ENCODE assay signal across 11 cellular contexts in the genomic region with DNA sequence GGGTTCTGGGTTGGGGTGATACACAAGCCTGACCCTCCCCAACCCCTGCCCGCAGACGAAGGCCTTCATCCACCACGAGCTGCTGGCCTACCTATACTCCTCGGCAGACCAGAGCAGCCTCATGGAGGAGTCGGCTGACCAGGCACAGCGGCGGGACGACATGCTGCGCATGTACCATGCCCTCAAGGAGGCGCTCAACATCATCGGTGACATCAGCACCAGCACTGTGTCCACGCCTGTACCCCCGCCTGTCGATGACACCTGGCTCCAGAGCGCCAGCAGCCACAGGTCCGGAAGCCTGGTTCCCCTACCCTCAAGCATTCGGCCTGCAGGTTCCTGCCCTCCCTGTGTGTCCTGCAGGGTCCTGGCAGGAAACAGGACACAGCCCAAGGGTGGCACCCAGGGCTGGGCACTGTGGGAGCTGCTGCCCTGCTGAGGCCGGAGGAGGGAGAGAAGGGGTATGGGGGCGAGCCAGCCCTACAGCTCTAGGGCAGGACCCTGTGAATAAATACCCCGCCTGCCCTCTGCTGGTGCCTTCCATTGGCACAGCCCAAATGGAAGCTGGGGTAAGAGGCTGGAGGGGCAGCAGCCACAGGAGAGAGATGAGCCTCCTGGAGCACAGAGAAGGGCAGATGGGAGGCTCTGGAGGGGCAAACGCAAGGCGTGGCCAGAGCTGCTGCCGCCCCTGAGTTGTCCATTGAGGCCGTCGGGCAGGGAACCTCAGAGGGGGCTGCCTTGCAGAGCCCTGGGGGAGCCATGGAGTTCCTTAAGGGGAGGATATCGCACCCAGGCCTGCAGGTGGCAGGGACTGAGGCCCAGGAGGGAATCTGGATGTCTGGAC. TPM values are rescaled to one million over a fixed set of nuclear protein-coding genes. Genes with fewer than 3 reads are reported as not detected.
DNase-seq lines count a peak whose midpoint lies in the region; ATAC-seq and TF ChIP-seq lines count a peak whose summit lies in the region.
"Had no signal": no experiment of that assay in that cellular context is flagged by ENCODE, and none has a peak within 500 bp of the region (broad histone marks: within the 10 kb centered on the region; RNA-seq: fewer than 3 reads in every experiment).

No MANE protein-coding gene starts in this region.

- H3K27me3 Mint-ChIP-seq in activated T-helper 17 cell treated with anti-CD3 and anti-CD28 coated beads, Interleukin-2, amount 50 U/mL, for 72 hours, result no peaks in the 10 kb centered on the region
- no peaks in the 10 kb centered on the region for H3K27me3 Mint-ChIP-seq in memory B cell
- H3K27me3 Mint-ChIP-seq in activated CD4-positive, alpha-beta memory T cell treated with anti-CD3 and anti-CD28 coated beads for 36 hours, result no peaks in the 10 kb centered on the region

- no peaks in the 10 kb centered on the region for H3K9me3 Mint-ChIP-seq in activated T-helper 17 cell treated with anti-CD3 and anti-CD28 coated beads, Interleukin-2, amount 50 U/mL, for 72 hours
- H3K9me3 Mint-ChIP-seq in memory B cell, result no peaks in the 10 kb centered on the region
- H3K9me3 Mint-ChIP-seq in activated CD4-positive, alpha-beta memory T cell treated with anti-CD3 and anti-CD28 coated beads for 36 hours, result no peaks in the 10 kb centered on the region

- H3K4me3 ChIP-seq in DND-41 (ENCODE audit: low read depth in 1 of 2, low read length in 2 of 2) (no peak overlapping the region), HEK293 (ENCODE audit: low read depth, low read length) (no peak overlapping the region), tibial nerve (no peak overlapping the region)
- H3K4me3 ChIP-seq: dorsolateral prefrontal cortex had no signal

- no peak overlapping the region for H3K4me2 ChIP-seq in DND-41 (ENCODE audit: insufficient read depth, low read length)

- peaks cover 18% of the 10 kb centered on the region for H4K20me1 ChIP-seq in DND-41 (ENCODE audit: insufficient read depth, low read length)

- no peak overlapping the region for H3K27ac ChIP-seq in DND-41 (ENCODE audit: low read length)
- no peak overlapping the region for H3K27ac ChIP-seq in HEK293 (ENCODE audit: extremely low read depth, low read depth, low read length)
- H3K27ac ChIP-seq in tibial nerve, result no peak overlapping the region
- H3K27ac ChIP-seq: neutrophil had no signal

- TF ChIP-seq CTCF in DND-41 (IDR thresholded peaks at IDR 0.05; ENCODE audit: borderline replicate concordance, extremely low read depth, low read length, poor library complexity, severe bottlenecking) (peak; percentile 35), HEK293 (tag by site-specific recombination; IDR thresholded peaks at IDR 0.05) (peak; percentile 8; the same call in 1 of the 2 replicates), tibial nerve (IDR thresholded peaks at IDR 0.05) (no peak)

- WGBS in tibial nerve, 2 donors, result 82 to 88% methylated on average over 13 to 18 of the region's 26 CpGs

- H3K9ac ChIP-seq in DND-41 (ENCODE audit: low read depth, low read length), result no peak overlapping the region

- CTCF ChIA-PET in HEK293 (lab: Yijun Ruan, JAX), result interaction anchor here (0.5 to 2.5 kb wide), 8 partner anchors 8 to 121 kb away, joined by 3 to 13 read pairs (median 4); a partner anchor contains a TSS
- CTCF ChIA-PET in activated CD4-positive, alpha-beta memory T cell treated with anti-CD3 and anti-CD28 coated beads for 36 hours (lab: Charles Lee), result interaction anchor here (1.8 to 1.9 kb wide), 2 partner anchors 35 to 111 kb away, joined by 8 to 12 read pairs; a partner anchor contains a TSS

- ATAC-seq in DND-41 (ENCODE audit: insufficient read depth, low read depth) (peak; percentile 44; the same call in 2 of the 3 replicates), memory B cell (ENCODE audit: low read depth) (peak; percentile 24), GM19324 (IDR thresholded peaks at IDR 0.05; ENCODE audit: low FRiP score, unreplicated experiment) (no peak)
- ATAC-seq in activated T-helper 17 cell treated with anti-CD3 and anti-CD28 coated beads, Interleukin-2, amount 50 U/mL, for 72 hours (replicated peaks), result peak; percentile 38

- intact Hi-C loops in activated CD4-positive, alpha-beta memory T cell treated with anti-CD3 and anti-CD28 coated beads for 36 hours (cut with micrococcal nuclease), result no loop called here

- peaks cover 86% of the 10 kb centered on the region for H3K36me3 ChIP-seq in DND-41 (ENCODE audit: insufficient read depth, low read length)
- peaks cover 14 to 81% of the 10 kb centered on the region in 2 experiments; a peak in 2 of 3 replicates for H3K36me3 ChIP-seq in HEK293 (ENCODE audit: control insufficient read depth in 2 of 2, insufficient read depth in 1 of 2, low read length in 2 of 2)
- peaks cover 0 to 91% (median 31%) of the 10 kb centered on the region in 3 donors for H3K36me3 ChIP-seq in tibial nerve

- no peak overlapping the region for H3K27ac Mint-ChIP-seq in activated T-helper 17 cell treated with anti-CD3 and anti-CD28 coated beads, Interleukin-2, amount 50 U/mL, for 72 hours
- H3K27ac Mint-ChIP-seq in memory B cell, result no peak overlapping the region
- H3K27ac Mint-ChIP-seq in activated CD4-positive, alpha-beta memory T cell treated with anti-CD3 and anti-CD28 coated beads for 36 hours, result no peak overlapping the region

- H3K4me1 Mint-ChIP-seq in activated T-helper 17 cell treated with anti-CD3 and anti-CD28 coated beads, Interleukin-2, amount 50 U/mL, for 72 hours, result no peaks in the 10 kb centered on the region
- no peaks in the 10 kb centered on the region for H3K4me1 Mint-ChIP-seq in memory B cell
- H3K4me1 Mint-ChIP-seq in activated CD4-positive, alpha-beta memory T cell treated with anti-CD3 and anti-CD28 coated beads for 36 hours (ENCODE audit: low read depth), result no peaks in the 10 kb centered on the region

- DNase-seq in DND-41, result no peak
- DNase-seq in memory B cell (ENCODE audit: low spot score in 2 of 2), result no peak
- DNase-seq in superior temporal gyrus (ENCODE audit: extremely low spot score), result no peak
- DNase-seq in tibial nerve (ENCODE audit: low spot score in 2 of 2), result no peak
- no peak for DNase-seq in activated CD4-positive, alpha-beta memory T cell treated with anti-CD3 and anti-CD28 coated beads for 36 hours
- DNase-seq: dorsolateral prefrontal cortex, NCI-H510A had no signal

- no peak for TF ChIP-seq EP300 in tibial nerve (IDR thresholded peaks at IDR 0.05)

- H3K36me3 Mint-ChIP-seq in activated T-helper 17 cell treated with anti-CD3 and anti-CD28 coated beads, Interleukin-2, amount 50 U/mL, for 72 hours (ENCODE audit: low read depth), result peaks cover 74% of the 10 kb centered on the region
- peaks cover 12% of the 10 kb centered on the region for H3K36me3 Mint-ChIP-seq in memory B cell
- H3K36me3 Mint-ChIP-seq in activated CD4-positive, alpha-beta memory T cell treated with anti-CD3 and anti-CD28 coated beads for 36 hours, result peaks cover 11% of the 10 kb centered on the region

- POLR2A ChIA-PET in HEK293 (lab: Yijun Ruan, JAX), result interaction anchor here (1.1 kb wide), 1 partner anchor 112 kb away, joined by 4 read pairs; a partner anchor contains a TSS
- POLR2A ChIA-PET in activated CD4-positive, alpha-beta memory T cell treated with anti-CD3 and anti-CD28 coated beads for 36 hours (lab: Charles Lee), result no interaction called here

- H3K9me3 ChIP-seq in DND-41 (ENCODE audit: insufficient read depth, low read length, severe bottlenecking), result no peaks in the 10 kb centered on the region
- no peaks in the 10 kb centered on the region for H3K9me3 ChIP-seq in HEK293 (ENCODE audit: control insufficient read depth, insufficient read depth, low read depth, low read length)
- no peaks in the 10 kb centered on the region for H3K9me3 ChIP-seq in tibial nerve
- H3K9me3 ChIP-seq: neutrophil had no signal

- H3K27me3 ChIP-seq in DND-41 (ENCODE audit: insufficient read depth, low read length, poor library complexity) (no peaks in the 10 kb centered on the region), tibial nerve (no peaks in the 10 kb centered on the region)
- H3K27me3 ChIP-seq: dorsolateral prefrontal cortex, neutrophil had no signal

- no peak overlapping the region for H3K4me3 Mint-ChIP-seq in activated T-helper 17 cell treated with anti-CD3 and anti-CD28 coated beads, Interleukin-2, amount 50 U/mL, for 72 hours
- H3K4me3 Mint-ChIP-seq in memory B cell, result no peak overlapping the region
- no peak overlapping the region for H3K4me3 Mint-ChIP-seq in activated CD4-positive, alpha-beta memory T cell treated with anti-CD3 and anti-CD28 coated beads for 36 hours

- no peaks in the 10 kb centered on the region for H3K79me2 ChIP-seq in DND-41 (ENCODE audit: insufficient read depth, low read length)

- H3K4me1 ChIP-seq in DND-41 (ENCODE audit: insufficient read depth, low read length) (no peaks in the 10 kb centered on the region), HEK293 (ENCODE audit: control insufficient read depth, insufficient read depth, low read length) (no peaks in the 10 kb centered on the region), tibial nerve (no peaks in the 10 kb centered on the region)

- no peak for TF ChIP-seq POLR2A in tibial nerve (IDR thresholded peaks at IDR 0.05)

- no peak overlapping the region for H2AFZ ChIP-seq in DND-41 (ENCODE audit: low read depth, low read length)

TF ChIP-seq in HEK293, 187 proteins besides CTCF, POLR2A, EP300 and RAD21 (continues in another document):
- TF ChIP-seq ZNF548 (tag by site-specific recombination; IDR thresholded peaks at IDR 0.05) (no peak), ZNF776 (tag by site-specific recombination; IDR thresholded peaks at IDR 0.05; ENCODE audit: borderline replicate concordance) (no peak), ZNF600 (tag by site-specific recombination; IDR thresholded peaks at IDR 0.05) (peak; percentile 94)

RNA-seq across cellular contexts. Expression of a gene that starts 6.8 kb away (rescaled TPM):
- total RNA-seq in activated T-helper 17 cell treated with anti-CD3 and anti-CD28 coated beads, Interleukin-2, amount 50 U/mL, for 72 hours, result 10 to 100 TPM; 17.6 to 20.2 TPM
- total RNA-seq in tibial nerve, result 10 to 100 TPM; 18.0 to 33.7 (median 29.7) TPM
- total RNA-seq in activated CD4-positive, alpha-beta memory T cell treated with anti-CD3 and anti-CD28 coated beads for 36 hours, result 10 to 100 TPM; 18.8 to 19.1 TPM

RNA-seq across cellular contexts. Expression of a gene that starts 19.0 kb away (rescaled TPM):
- 1 to 10 TPM in 1 of 2 donors, under 1 TPM in 1; 0.48 to 1.7 TPM for total RNA-seq in activated T-helper 17 cell treated with anti-CD3 and anti-CD28 coated beads, Interleukin-2, amount 50 U/mL, for 72 hours
- 1 to 10 TPM in 2 of 4 donors, under 1 TPM in 2; 0.42 to 4.5 (median 2.4) TPM for total RNA-seq in tibial nerve
- 1 to 10 TPM; 1.4 to 1.7 TPM for total RNA-seq in activated CD4-positive, alpha-beta memory T cell treated with anti-CD3 and anti-CD28 coated beads for 36 hours

RNA-seq across cellular contexts. Expression of a gene that starts 42.2 kb away (rescaled TPM):
- 10 to 100 TPM; 32.7 to 62.1 TPM for total RNA-seq in activated T-helper 17 cell treated with anti-CD3 and anti-CD28 coated beads, Interleukin-2, amount 50 U/mL, for 72 hours
- total RNA-seq in tibial nerve, result 10 to 100 TPM; 13.5 to 22.8 (median 14.0) TPM
- total RNA-seq in activated CD4-positive, alpha-beta memory T cell treated with anti-CD3 and anti-CD28 coated beads for 36 hours, result 10 to 100 TPM; 75.0 to 78.3 TPM

Comparison
In these comparisons a context has a peak if more than half of its experiments do, and no peak if none do; other contexts are left out.
1. CTCF ChIP-seq: peak in DND-41 (single experiment) and HEK293 (single experiment); none in tibial nerve (0 of 5).